ENCODE assay signal across 8 cellular contexts in genomic region chr4:74933562-74934015, GRCh38. TPM values are rescaled to one million over a fixed set of nuclear protein-coding genes. Genes with fewer than 3 reads are reported as not detected.
A peak's percentile ranks its signal among the peaks of the same experiment; 100 is the strongest.
DNase-seq lines count a peak whose midpoint lies in the region; ATAC-seq and TF ChIP-seq lines count a peak whose summit lies in the region.

No MANE protein-coding gene starts in this region.

- H3K36me3 ChIP-seq in left ventricle myocardium inferior = no peaks in the 10 kb centered on the region
- H3K36me3 ChIP-seq in sigmoid colon = no peaks in the 10 kb centered on the region

- H3K4me3 ChIP-seq in left ventricle myocardium inferior (peak overlapping the region; percentile 90), sigmoid colon (peak overlapping the region; percentile 53 to 78 (median 72))

- CTCF ChIA-PET in activated naive CD4-positive, alpha-beta T cell treated with anti-CD3 and anti-CD28 coated beads for 36 hours (lab: Charles Lee) = interaction anchor here (0.5 kb wide), 1 partner anchor 45 kb away, joined by 3 read pairs; no protein-coding TSS in a partner anchor
- CTCF ChIA-PET in activated B cell treated with CpG ODN at 0.5 μM for 24 hours (lab: Charles Lee) = interaction anchor here (0.7 to 3.6 kb wide), 13 partner anchors 11 to 581 kb away, joined by 3 to 19 read pairs (median 4); partner anchors contain the start of genes RCHY1 and THAP6

- peak overlapping the region; percentile 87 for H3K27ac ChIP-seq in left ventricle myocardium inferior (replicated peaks)
- peak overlapping the region; percentile 76 to 81 (median 78) for H3K27ac ChIP-seq in sigmoid colon

- TF ChIP-seq CTCF in activated B cell treated with CpG ODN at 0.5 μM for 24 hours (IDR thresholded peaks at IDR 0.05) (no peak), left ventricle myocardium inferior (IDR thresholded peaks at IDR 0.05; ENCODE audit: borderline replicate concordance) (no peak), sigmoid colon (IDR thresholded peaks at IDR 0.05) (no peak)

- ATAC-seq in activated naive CD4-positive, alpha-beta T cell treated with anti-CD3 and anti-CD28 coated beads, Interleukin-2, amount 50 U/mL, for 72 hours = no peak
- ATAC-seq in activated B cell treated with CpG ODN at 0.5 μM for 24 hours (ENCODE audit: low read depth) (no peak), HG02798 (IDR thresholded peaks at IDR 0.05; ENCODE audit: poor library complexity, unreplicated experiment) (no peak)

- WGBS in sigmoid colon, 2 donors = 1% methylated on average over 28 of the region's 28 CpGs

- H3K4me1 Mint-ChIP-seq in activated naive CD4-positive, alpha-beta T cell treated with anti-CD3 and anti-CD28 coated beads for 36 hours (ENCODE audit: low read depth) = peaks cover 18% of the 10 kb centered on the region
- peaks cover 40% of the 10 kb centered on the region for H3K4me1 Mint-ChIP-seq in activated B cell treated with CpG ODN at 0.5 μM for 24 hours

- TF ChIP-seq POLR2A in sigmoid colon (IDR thresholded peaks at IDR 0.05) = no peak

- POLR2A ChIA-PET in activated B cell treated with CpG ODN at 0.5 μM for 24 hours (lab: Charles Lee) = interaction anchor here (0.8 to 1.5 kb wide), 6 partner anchors 13 to 581 kb away, joined by 3 to 7 read pairs (median 4); partner anchors contain the start of genes RCHY1 and THAP6

- H3K27me3 Mint-ChIP-seq in activated naive CD4-positive, alpha-beta T cell treated with anti-CD3 and anti-CD28 coated beads for 36 hours (ENCODE audit: low read depth) = peaks cover 58% of the 10 kb centered on the region
- peaks cover 7% of the 10 kb centered on the region for H3K27me3 Mint-ChIP-seq in activated B cell treated with CpG ODN at 0.5 μM for 24 hours

- H3K27ac Mint-ChIP-seq in activated naive CD4-positive, alpha-beta T cell treated with anti-CD3 and anti-CD28 coated beads for 36 hours = no peak overlapping the region
- H3K27ac Mint-ChIP-seq in activated naive CD4-positive, alpha-beta T cell treated with anti-CD3 and anti-CD28 coated beads, Interleukin-2, amount 50 U/mL, for 72 hours = no peak overlapping the region
- peak overlapping the region; percentile 82 for H3K27ac Mint-ChIP-seq in activated B cell treated with CpG ODN at 0.5 μM for 24 hours

- no peak for TF ChIP-seq EP300 in sigmoid colon (IDR thresholded peaks at IDR 0.05)

- peaks cover 41% of the 10 kb centered on the region for H3K4me1 ChIP-seq in left ventricle myocardium inferior
- peaks cover 0 to 22% (median 13%) of the 10 kb centered on the region in 4 donors for H3K4me1 ChIP-seq in sigmoid colon

- H3K9me3 ChIP-seq in left ventricle myocardium inferior (replicated peaks) = no peaks in the 10 kb centered on the region
- no peaks in the 10 kb centered on the region for H3K9me3 ChIP-seq in sigmoid colon

- DNase-seq in activated naive CD4-positive, alpha-beta T cell treated with anti-CD3 and anti-CD28 coated beads for 36 hours = no peak
- no peak for DNase-seq in activated naive CD4-positive, alpha-beta T cell treated with anti-CD3 and anti-CD28 coated beads, Interleukin-2, amount 50 U/mL, for 72 hours (ENCODE audit: low spot score in 2 of 2)
- DNase-seq in activated B cell treated with CpG ODN at 0.5 μM for 24 hours = no peak
- no peak for DNase-seq in left ventricle myocardium inferior
- DNase-seq in sigmoid colon = no peak
- no peak for DNase-seq in AML-193 (lab: John Stamatoyannopoulos, UW)
- DNase-seq in dedifferentiated amniotic fluid mesenchymal stem cell (ENCODE audit: extremely low spot score) = no peak

- peak overlapping the region; percentile 54 for H3K4me3 Mint-ChIP-seq in activated naive CD4-positive, alpha-beta T cell treated with anti-CD3 and anti-CD28 coated beads for 36 hours
- peak overlapping the region; percentile 91 for H3K4me3 Mint-ChIP-seq in activated B cell treated with CpG ODN at 0.5 μM for 24 hours

- no peaks in the 10 kb centered on the region for H3K36me3 Mint-ChIP-seq in activated naive CD4-positive, alpha-beta T cell treated with anti-CD3 and anti-CD28 coated beads for 36 hours (ENCODE audit: low read depth)
- peaks cover 5 to 8% of the 10 kb centered on the region in 2 donors for H3K36me3 Mint-ChIP-seq in activated naive CD4-positive, alpha-beta T cell treated with anti-CD3 and anti-CD28 coated beads, Interleukin-2, amount 50 U/mL, for 72 hours
- H3K36me3 Mint-ChIP-seq in activated B cell treated with CpG ODN at 0.5 μM for 24 hours (ENCODE audit: low read depth) = peaks cover 6% of the 10 kb centered on the region

- no peaks in the 10 kb centered on the region for H3K9me3 Mint-ChIP-seq in activated naive CD4-positive, alpha-beta T cell treated with anti-CD3 and anti-CD28 coated beads for 36 hours
- no peaks in the 10 kb centered on the region for H3K9me3 Mint-ChIP-seq in activated naive CD4-positive, alpha-beta T cell treated with anti-CD3 and anti-CD28 coated beads, Interleukin-2, amount 50 U/mL, for 72 hours
- H3K9me3 Mint-ChIP-seq in activated B cell treated with CpG ODN at 0.5 μM for 24 hours = no peaks in the 10 kb centered on the region

- intact Hi-C loops in activated naive CD4-positive, alpha-beta T cell treated with anti-CD3 and anti-CD28 coated beads for 36 hours (cut with micrococcal nuclease) = loop anchor here (1.0 to 5.0 kb wide), 2 partner anchors 559 to 915 kb away; no protein-coding TSS in a partner anchor
- intact Hi-C loops in activated B cell treated with CpG ODN at 0.5 μM for 24 hours (cut with micrococcal nuclease) = loop anchor here (1.0 to 10.0 kb wide), 7 partner anchors 59 to 789 kb away; partner anchors contain the start of genes RCHY1, THAP6 and USO1
- intact Hi-C loops in left ventricle myocardium inferior (cut with micrococcal nuclease) = loop anchor here (5.0 kb wide), 1 partner anchor 534 kb away; no protein-coding TSS in a partner anchor
- intact Hi-C loops in sigmoid colon (cut with DNase I) = loop anchor here (2.0 to 10.0 kb wide), 7 partner anchors 61 to 911 kb away; partner anchors contain the start of gene BTC

- peaks cover 32% of the 10 kb centered on the region for H3K27me3 ChIP-seq in left ventricle myocardium inferior (ENCODE audit: low read depth)
- no peaks in the 10 kb centered on the region for H3K27me3 ChIP-seq in sigmoid colon

RNA-seq across cellular contexts. Expression of gene PARM1, which starts 0.7 kb away (rescaled TPM):
- total RNA-seq in activated naive CD4-positive, alpha-beta T cell treated with anti-CD3 and anti-CD28 coated beads for 36 hours = under 1 TPM in 1 of 2 experiments, not detected in 1; 0.05 TPM
- total RNA-seq in activated naive CD4-positive, alpha-beta T cell treated with anti-CD3 and anti-CD28 coated beads, Interleukin-2, amount 50 U/mL, for 72 hours = not detected
- 6.5 and 6.7 TPM in 2 replicates for total RNA-seq in activated B cell treated with CpG ODN at 0.5 μM for 24 hours
- total RNA-seq in left ventricle myocardium inferior = 90.7 TPM
- 10 to 100 TPM; 21.9 to 60.9 (median 50.8) TPM for total RNA-seq in sigmoid colon
- polyA plus RNA-seq in sigmoid colon = 100 to 1,000 TPM in 1 of 3 donors, 10 to 100 TPM in 2; 22.2 to 107 (median 25.8) TPM
